Comparison of ENCODE assay signal across 8 cellular contexts in genomic region chr19:27793644-27794443, GRCh38.
A peak's percentile ranks its signal among the peaks of the same experiment; 100 is the strongest.
DNase-seq lines count a peak whose midpoint lies in the region; ATAC-seq and TF ChIP-seq lines count a peak whose summit lies in the region.

No MANE protein-coding gene starts in this region.

- H3K4me1 ChIP-seq in right lobe of liver, result peaks cover 0 to 11% (median 3%) of the 10 kb centered on the region in 4 donors

- no peaks in the 10 kb centered on the region for H3K9me3 ChIP-seq in right lobe of liver

- H3K27ac ChIP-seq in C4-2B (peak overlapping the region; percentile 92), dorsolateral prefrontal cortex (peak overlapping the region; percentile 29 to 97 (median 88)), right lobe of liver (peak overlapping the region; percentile 67 to 79 (median 71))

- no peak for TF ChIP-seq CTCF in C4-2B (conservative IDR thresholded peaks at IDR 0.05)
- peak in 29 of 56 donors; percentile 4 to 57 (median 24) for TF ChIP-seq CTCF in dorsolateral prefrontal cortex (IDR thresholded peaks at IDR 0.05 in 54 of 56, conservative IDR thresholded peaks at IDR 0.05 in 2 of 56; ENCODE audit: low read depth in 1 of 56, partially characterized antibody in 56 of 56)
- no peak for TF ChIP-seq CTCF in right lobe of liver (IDR thresholded peaks at IDR 0.05)

- H3K4me3 ChIP-seq in dorsolateral prefrontal cortex (peak overlapping the region; percentile 56 to 99 (median 82)), right lobe of liver (peak overlapping the region; percentile 91 to 93 (median 91))

- 2% methylated on average over 17 of the region's 48 CpGs for WGBS in right lobe of liver (ENCODE audit: insufficient coverage, low coverage, low lambda C conversion rate, missing lambda C conversion rate)

- ATAC-seq in GM19372 (IDR thresholded peaks at IDR 0.05; ENCODE audit: low read depth, unreplicated experiment) (peak; percentile 87), HG03521 (IDR thresholded peaks at IDR 0.05; ENCODE audit: unreplicated experiment) (peak; percentile 95), right lobe of liver (peak; percentile 97 to 98 (median 98))

- DNase-seq in NCI-H748 (lab: John Stamatoyannopoulos, UW; ENCODE audit: unreplicated experiment) (peak; percentile 98), dorsolateral prefrontal cortex (peak; percentile 95 to 98 (median 97)), right lobe of liver (peak; percentile 95 to 97 (median 97))
- DNase-seq in activated CD4-positive, alpha-beta T cell treated with anti-CD3 and anti-CD28 coated beads, Interleukin-2, amount 50 U/mL, for 48 hours, result peak; percentile 90 to 92
- peak; percentile 93 for DNase-seq in stimulated activated CD4-positive, alpha-beta T cell treated with anti-CD3 and anti-CD28 coated beads, Interleukin-4, amount 100 ng/mL, for 24 hours

- intact Hi-C loops in dorsolateral prefrontal cortex (cut with DNase I), result loop anchor here (2.0 to 5.0 kb wide), 2 partner anchors 113 kb away; no protein-coding TSS in a partner anchor
- intact Hi-C loops in right lobe of liver (cut with DNase I), result no loop called here

- no peaks in the 10 kb centered on the region for H3K36me3 ChIP-seq in right lobe of liver

- H3K27me3 ChIP-seq in dorsolateral prefrontal cortex (no peaks in the 10 kb centered on the region), right lobe of liver (no peaks in the 10 kb centered on the region)

- TF ChIP-seq POLR2A in right lobe of liver (IDR thresholded peaks at IDR 0.05), result peak; percentile 60

Comparison
In these comparisons a context has a peak if more than half of its experiments do, and no peak if none do; other contexts are left out.
1. Peak in every context shown above with its lines: DNase-seq, ATAC-seq, H3K4me3 ChIP-seq and H3K27ac ChIP-seq.
2. CTCF ChIP-seq: peak in dorsolateral prefrontal cortex (29 of 56); none in C4-2B (single experiment) and right lobe of liver (0 of 4).
3. intact Hi-C loops: an anchor here in dorsolateral prefrontal cortex (2.0 to 5.0 kb wide); none called in right lobe of liver.